In the genomic region with DNA sequence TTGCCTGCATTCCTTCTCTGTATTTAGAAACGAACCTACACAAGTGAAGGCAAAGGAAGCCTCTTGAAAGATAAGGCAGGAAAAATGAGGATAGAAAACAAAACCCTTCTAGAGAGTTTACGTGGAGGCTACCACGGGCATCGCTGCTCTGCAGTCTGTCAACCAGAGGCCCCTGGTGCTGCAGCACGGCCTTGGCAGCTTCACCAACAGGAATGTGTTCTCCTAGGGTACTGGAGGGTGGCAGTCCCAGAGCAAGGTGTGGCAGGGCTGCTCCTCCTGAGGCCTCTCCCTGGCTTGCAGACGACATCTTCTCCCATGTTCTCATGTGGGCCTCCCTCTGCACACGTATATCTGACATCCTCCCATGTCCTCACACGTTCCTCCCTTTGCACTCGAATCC, we compare ENCODE assay signal across 22 cellular contexts. TPM values are rescaled to one million over a fixed set of nuclear protein-coding genes. Genes with fewer than 3 reads are reported as not detected.
"Had no signal": no experiment of that assay in that cellular context is flagged by ENCODE, and none has a peak within 500 bp of the region (broad histone marks: within the 10 kb centered on the region; RNA-seq: fewer than 3 reads in every experiment).

No MANE protein-coding gene starts in this region.

- ATAC-seq: left lung, T-cell had no signal

- H3K9me3 Mint-ChIP-seq: endodermal cell; natural killer cell treated with Interleukin-12 subunit alpha and Interleukin-12 subunit beta and Interleukin-15 and Interleukin-18, amount 100 ng/mL, for 72 hours; T-cell had no signal

- H3K4me3 ChIP-seq: cardiac muscle cell, dorsolateral prefrontal cortex, hepatocyte, left lung, skin epidermis, tibial nerve had no signal

- H3K27ac ChIP-seq: cardiac muscle cell, dorsolateral prefrontal cortex, hepatocyte, left lung, skin epidermis, tibial nerve had no signal

- H3K4me2 ChIP-seq: hepatocyte had no signal

- DNase-seq: activated CD4-positive, CD25-positive, alpha-beta regulatory T cell treated with anti-CD3 and anti-CD28 coated beads, Interleukin-2, amount 50 U/mL, for 72 hours; activated naive CD4-positive, alpha-beta T cell; dorsolateral prefrontal cortex; endodermal cell; erythroblast; islet precursor cell; left lung; mesenchymal stem cell; posterior cingulate gyrus; stimulated activated CD4-positive, alpha-beta T cell treated with anti-CD3 and anti-CD28 coated beads, Interleukin-15, amount 100 ng/mL, for 24 hours; stimulated activated CD4-positive, alpha-beta T cell treated with anti-CD3 and anti-CD28 coated beads, Interleukin-4, amount 100 ng/mL, for 4 hours; stimulated activated CD8-positive, alpha-beta memory T cell treated with anti-CD3 and anti-CD28 coated beads, Interleukin-4, amount 100 ng/mL, for 48 hours; stimulated activated naive CD4-positive, alpha-beta T cell treated with Interleukin-2 at 50 U/mL for 16 hours; substantia nigra; T-cell; T-helper 9 cell had no signal

- H3K4me3 Mint-ChIP-seq: endodermal cell; natural killer cell treated with Interleukin-12 subunit alpha and Interleukin-12 subunit beta and Interleukin-15 and Interleukin-18, amount 100 ng/mL, for 72 hours; T-cell had no signal

- H3K9me3 ChIP-seq: left lung, tibial nerve had no signal

- H2AFZ ChIP-seq: hepatocyte had no signal

- H3K27ac Mint-ChIP-seq: endodermal cell; natural killer cell treated with Interleukin-12 subunit alpha and Interleukin-12 subunit beta and Interleukin-15 and Interleukin-18, amount 100 ng/mL, for 72 hours; T-cell had no signal

- H3K36me3 Mint-ChIP-seq: natural killer cell treated with Interleukin-12 subunit alpha and Interleukin-12 subunit beta and Interleukin-15 and Interleukin-18, amount 100 ng/mL, for 72 hours; T-cell had no signal

- H3K79me2 ChIP-seq: hepatocyte had no signal

- H3K4me1 Mint-ChIP-seq: endodermal cell had no signal

- H3K36me3 ChIP-seq: cardiac muscle cell, left lung, tibial nerve had no signal

RNA-seq across cellular contexts. Expression of gene SAMD11, which starts 57.6 kb away (rescaled TPM):
- total RNA-seq: activated CD8-positive, alpha-beta memory T cell treated with anti-CD3 and anti-CD28 coated beads for 36 hours; natural killer cell treated with Interleukin-12 subunit alpha and Interleukin-12 subunit beta and Interleukin-15 and Interleukin-18, amount 100 ng/mL, for 72 hours had no signal
